1 cellular context compared by ENCODE assay signal in the genomic region with DNA sequence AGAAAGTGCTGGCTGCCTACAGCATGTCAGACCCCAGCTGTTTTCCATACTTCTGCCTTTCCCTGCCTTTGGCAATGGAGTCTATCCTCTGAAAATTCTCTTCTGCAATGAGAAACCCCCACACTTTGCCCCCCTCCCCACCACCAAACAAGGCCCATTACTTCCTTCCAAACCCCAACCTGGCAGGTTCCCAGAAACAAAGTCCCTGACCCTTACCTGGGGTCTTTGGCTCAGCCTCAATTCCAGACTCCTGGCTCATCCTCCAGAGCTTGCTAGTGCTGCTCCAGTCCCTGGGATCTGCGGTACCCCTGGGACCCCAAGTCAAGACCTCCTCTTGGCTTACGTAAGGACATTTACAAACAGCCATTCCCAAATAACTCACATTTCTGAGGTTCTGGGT.
TF ChIP-seq lines count a peak whose summit lies in the region.

No MANE protein-coding gene starts in this region.

TF ChIP-seq in H1, 55 proteins besides CTCF, POLR2A, EP300 and RAD21:
- TF ChIP-seq RBBP5 (IDR thresholded peaks at IDR 0.05; ENCODE audit: borderline replicate concordance, low read depth, low read length) (no peak), BRCA1 (IDR thresholded peaks at IDR 0.05; ENCODE audit: low read depth, low read length) (no peak), NRF1 (IDR thresholded peaks at IDR 0.05; ENCODE audit: low read depth, low read length) (no peak), BCL11A (IDR thresholded peaks at IDR 0.05; ENCODE audit: low read depth in 2 of 2, low read length in 2 of 2) (no peak), TEAD4 (IDR thresholded peaks at IDR 0.05; ENCODE audit: low read depth, low read length) (no peak), HDAC2 (IDR thresholded peaks at IDR 0.05; ENCODE audit: borderline replicate concordance in 1 of 2, low read depth in 2 of 2, low read length in 2 of 2) (no peak), KDM5A (IDR thresholded peaks at IDR 0.05; ENCODE audit: low read length) (no peak), CBX8 (IDR thresholded peaks at IDR 0.05; ENCODE audit: borderline replicate concordance, low read depth, low read length) (no peak), JUND (IDR thresholded peaks at IDR 0.05; ENCODE audit: low read length) (no peak), SIN3A (conservative IDR thresholded peaks at IDR 0.05 in 1 of 2, IDR thresholded peaks at IDR 0.05 in 1 of 2; ENCODE audit: low read depth in 1 of 2, low read length in 2 of 2) (no peak), CHD1 (IDR thresholded peaks at IDR 0.05; ENCODE audit: low read depth, low read length) (no peak), SRF (IDR thresholded peaks at IDR 0.05; ENCODE audit: low read depth, low read length) (no peak), CTBP2 (IDR thresholded peaks at IDR 0.05; ENCODE audit: borderline replicate concordance, insufficient read depth, insufficient read length, low read length) (no peak), TAF1 (IDR thresholded peaks at IDR 0.05; ENCODE audit: low read depth, low read length) (no peak), GABPA (IDR thresholded peaks at IDR 0.05; ENCODE audit: borderline replicate concordance, insufficient read depth, low read length) (no peak), NANOG (IDR thresholded peaks at IDR 0.05; ENCODE audit: insufficient read depth, low read depth, low read length, poor library complexity, severe bottlenecking) (no peak), SP4 (IDR thresholded peaks at IDR 0.05; ENCODE audit: low read length) (no peak), RNF2 (IDR thresholded peaks at IDR 0.05; ENCODE audit: borderline replicate concordance, low read depth, low read length, missing control alignments, poor library complexity, severe bottlenecking) (no peak), SAP30 (IDR thresholded peaks at IDR 0.05; ENCODE audit: insufficient read depth, insufficient replicate concordance, low read length) (no peak)
TF ChIP-seq in H1: peak in this region for 0.
